Comparison of ENCODE assay signal across 1 cellular context in genomic region chr3:46860381-46861292, GRCh38.
TF ChIP-seq lines count a peak whose summit lies in the region.

No MANE protein-coding gene starts in this region.

TF ChIP-seq in HepG2, 621 proteins besides CTCF, POLR2A, EP300 and RAD21:
- 0 out of 2 replicates have a peak, but pooled peaks have one; percentile 13 for TF ChIP-seq SMC3 (IDR thresholded peaks at IDR 0.05; ENCODE audit: low read length)
- TF ChIP-seq JUNB (CRISPR knock-in tag; IDR thresholded peaks at IDR 0.05; ENCODE audit: borderline replicate concordance) = no peak
- no peak for TF ChIP-seq FOXA1 (IDR thresholded peaks at IDR 0.05)
- TF ChIP-seq FOXA1 (CRISPR knock-in tag; IDR thresholded peaks at IDR 0.05) = no peak
- peak; percentile 64 for TF ChIP-seq XRCC5 (optimal IDR thresholded peaks at IDR 0.05; ENCODE audit: low read length)
- peak; percentile 57 for TF ChIP-seq STAG1 (CRISPR knock-in tag; IDR thresholded peaks at IDR 0.05)
- TF ChIP-seq ZFP91 (CRISPR knock-in tag; IDR thresholded peaks at IDR 0.05; ENCODE audit: borderline replicate concordance) = 0 out of 2 replicates have a peak, but pooled peaks have one; percentile 38
- TF ChIP-seq SP1 (IDR thresholded peaks at IDR 0.05) = no peak
- TF ChIP-seq SP1 (CRISPR knock-in tag; IDR thresholded peaks at IDR 0.05) = no peak
- no peak for TF ChIP-seq ZNF530 (CRISPR knock-in tag; IDR thresholded peaks at IDR 0.05; ENCODE audit: low read depth)
- peak; percentile 12; the same call in 1 of the 2 replicates for TF ChIP-seq ZFX (CRISPR knock-in tag; IDR thresholded peaks at IDR 0.05; ENCODE audit: low read depth)
- no peak for TF ChIP-seq ZNF710 (CRISPR knock-in tag; IDR thresholded peaks at IDR 0.05; ENCODE audit: borderline replicate concordance)
- TF ChIP-seq ZBTB3 (CRISPR knock-in tag; IDR thresholded peaks at IDR 0.05; ENCODE audit: borderline replicate concordance, low read depth) = no peak
- no peak for TF ChIP-seq ZNF33B (CRISPR knock-in tag; IDR thresholded peaks at IDR 0.05)
- no peak for TF ChIP-seq NRL (CRISPR knock-in tag; IDR thresholded peaks at IDR 0.05; ENCODE audit: borderline replicate concordance)
- TF ChIP-seq CSRNP1 (CRISPR knock-in tag; IDR thresholded peaks at IDR 0.05) = no peak
- TF ChIP-seq SAFB2 (CRISPR knock-in tag; IDR thresholded peaks at IDR 0.05; ENCODE audit: borderline replicate concordance, low read depth) = no peak
